In genomic region chr2:165758276-165758675, GRCh38 we compare ENCODE assay signal across 1 cellular context.
TF ChIP-seq lines count a peak whose summit lies in the region.

No MANE protein-coding gene starts in this region.

TF ChIP-seq in HEK293, 187 proteins besides CTCF, POLR2A, EP300 and RAD21 (continued from another document):
- TF ChIP-seq ZNF670 (tag by site-specific recombination; IDR thresholded peaks at IDR 0.05; ENCODE audit: low read depth) (no peak), ZNF311 (tag by site-specific recombination; IDR thresholded peaks at IDR 0.05; ENCODE audit: borderline replicate concordance) (no peak), ZNF155 (tag by site-specific recombination; IDR thresholded peaks at IDR 0.05) (no peak), ZNF202 (tag by site-specific recombination; IDR thresholded peaks at IDR 0.05; ENCODE audit: borderline replicate concordance) (no peak), SCRT1 (tag by site-specific recombination; IDR thresholded peaks at IDR 0.05; ENCODE audit: borderline replicate concordance) (peak; percentile 66; the same call in 1 of the 2 replicates), BCL11B (tag by site-specific recombination; IDR thresholded peaks at IDR 0.05; ENCODE audit: low read depth) (no peak), ZNF747 (tag by site-specific recombination; IDR thresholded peaks at IDR 0.05) (no peak), ZXDB (tag by site-specific recombination; IDR thresholded peaks at IDR 0.05) (peak; percentile 38; the same call in 1 of the 2 replicates), ZNF585B (tag by site-specific recombination; IDR thresholded peaks at IDR 0.05) (no peak), ZBTB10 (tag by site-specific recombination; IDR thresholded peaks at IDR 0.05) (no peak), ELK4 (IDR thresholded peaks at IDR 0.05; ENCODE audit: borderline replicate concordance, low read depth, low read length) (no peak), ZNF266 (tag by site-specific recombination; IDR thresholded peaks at IDR 0.05; ENCODE audit: low read depth) (no peak), ZBTB44 (tag by site-specific recombination; IDR thresholded peaks at IDR 0.05) (peak; percentile 86), ZNF362 (tag by site-specific recombination; IDR thresholded peaks at IDR 0.05) (0 out of 2 replicates have a peak, but pooled peaks have one; percentile 61), SCRT2 (tag by site-specific recombination; IDR thresholded peaks at IDR 0.05) (peak; percentile 66), ATF2 (tag by site-specific recombination; IDR thresholded peaks at IDR 0.05; ENCODE audit: low read depth) (no peak), FEZF1 (tag by site-specific recombination; IDR thresholded peaks at IDR 0.05) (peak; percentile 46; the same call in 1 of the 2 replicates), ZNF639 (tag by site-specific recombination; IDR thresholded peaks at IDR 0.05) (no peak), ZSCAN23 (tag by site-specific recombination; IDR thresholded peaks at IDR 0.05) (no peak), OSR2 (tag by site-specific recombination; IDR thresholded peaks at IDR 0.05) (peak; percentile 27; the same call in 1 of the 2 replicates), WT1 (tag by site-specific recombination; IDR thresholded peaks at IDR 0.05) (peak; percentile 85), REPIN1 (tag by site-specific recombination; IDR thresholded peaks at IDR 0.05; ENCODE audit: low read depth) (no peak)
